Comparison of ENCODE assay signal across 7 cellular contexts in the genomic region with DNA sequence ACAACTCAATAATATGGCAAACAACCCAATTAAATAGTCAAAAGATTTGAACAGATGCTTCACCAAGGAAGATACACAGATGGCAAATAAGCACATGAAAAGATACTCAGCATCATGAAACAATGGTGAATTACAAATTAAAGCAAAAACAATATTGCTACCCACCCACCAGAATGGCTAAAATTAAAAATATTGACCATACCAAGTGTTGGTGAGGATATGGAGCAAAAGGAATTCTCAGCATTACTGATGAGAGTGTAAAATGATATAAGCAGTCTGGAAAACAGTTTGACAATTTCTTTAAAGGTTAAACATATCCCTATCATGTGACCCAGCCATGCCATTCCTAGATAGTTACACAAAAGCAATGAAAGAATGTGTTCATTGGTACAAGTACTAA.
"Had no signal": no experiment of that assay in that cellular context is flagged by ENCODE, and none has a peak within 500 bp of the region (broad histone marks: within the 10 kb centered on the region; RNA-seq: fewer than 3 reads in every experiment).

No MANE protein-coding gene starts in this region.

- H3K9ac ChIP-seq: KMS-11 had no signal

- DNase-seq: IMR-90, KBM-7, KG1 had no signal

- ATAC-seq: HepG2 had no signal

- H3K4me2 ChIP-seq: KMS-11 had no signal

- H3K27ac ChIP-seq: HL-60, KMS-11 had no signal

- FAIRE-seq: HepG2, HTR-8/SVneo had no signal
